In genomic region chr4:84965558-84966381, GRCh38 we compare ENCODE assay signal across 8 cellular contexts. TPM values are rescaled to one million over a fixed set of nuclear protein-coding genes. Genes with fewer than 3 reads are reported as not detected.
DNase-seq lines count a peak whose midpoint lies in the region; ATAC-seq and TF ChIP-seq lines count a peak whose summit lies in the region.

No MANE protein-coding gene starts in this region.

- no TSS peak for BruUV-seq in PC-9 (replicated peaks; lab: Mats Ljungman, UMichigan)

- peaks cover 11% of the 10 kb centered on the region for H3K4me1 Mint-ChIP-seq in stimulated activated effector memory CD8-positive, alpha-beta T cell treated with anti-CD3 and anti-CD28 coated beads, Interleukin-12 subunit alpha, Interleukin-12 subunit beta, amount 100 ng/mL, for 72 hours

- no peaks in the 10 kb centered on the region for H3F3A ChIP-seq in PC-9 (ENCODE audit: insufficient read depth, low read depth)

- intact Hi-C loops in PC-9 (cut with micrococcal nuclease; ENCODE audit: unreplicated experiment) = loop anchor here (2.0 kb wide), 1 partner anchor 41 kb away; no protein-coding TSS in a partner anchor

- ATAC-seq in HG02642 (IDR thresholded peaks at IDR 0.05; ENCODE audit: poor library complexity, unreplicated experiment) (peak; percentile 40), HG03097 (IDR thresholded peaks at IDR 0.05; ENCODE audit: low FRiP score, unreplicated experiment) (no peak), HG02571 (IDR thresholded peaks at IDR 0.05; ENCODE audit: unreplicated experiment) (no peak)
- ATAC-seq in stimulated activated effector memory CD8-positive, alpha-beta T cell treated with anti-CD3 and anti-CD28 coated beads, Interleukin-12 subunit alpha, Interleukin-12 subunit beta, amount 100 ng/mL, for 72 hours = peak; percentile 13

- TF ChIP-seq CTCF in PC-9 (conservative IDR thresholded peaks at IDR 0.05) (no peak), coronary artery (IDR thresholded peaks at IDR 0.05) (no peak)

- H2AFZ ChIP-seq in PC-9 = peak overlapping the region; percentile 73

- peaks cover 20% of the 10 kb centered on the region for H3K4me1 ChIP-seq in PC-9 (replicated peaks; ENCODE audit: insufficient read depth)

- H3K9me3 Mint-ChIP-seq in stimulated activated effector memory CD8-positive, alpha-beta T cell treated with anti-CD3 and anti-CD28 coated beads, Interleukin-12 subunit alpha, Interleukin-12 subunit beta, amount 100 ng/mL, for 72 hours = no peaks in the 10 kb centered on the region

- no peaks in the 10 kb centered on the region for H3K36me3 Mint-ChIP-seq in stimulated activated effector memory CD8-positive, alpha-beta T cell treated with anti-CD3 and anti-CD28 coated beads, Interleukin-12 subunit alpha, Interleukin-12 subunit beta, amount 100 ng/mL, for 72 hours

- CTCF ChIA-PET in PC-9 (lab: Charles Lee) = no interaction called here

- peak; percentile 56 for DNase-seq in EH (ENCODE audit: low read depth)
- DNase-seq in PC-9 = peak in 1 of 2 experiments; percentile 32
- peak; percentile 74 for DNase-seq in coronary artery (ENCODE audit: low spot score)
- no peak for DNase-seq in stimulated activated effector memory CD8-positive, alpha-beta T cell treated with anti-CD3 and anti-CD28 coated beads, Interleukin-12 subunit alpha, Interleukin-12 subunit beta, amount 100 ng/mL, for 72 hours (ENCODE audit: low spot score in 2 of 2)

- no peak overlapping the region for H3K27ac Mint-ChIP-seq in stimulated activated effector memory CD8-positive, alpha-beta T cell treated with anti-CD3 and anti-CD28 coated beads, Interleukin-12 subunit alpha, Interleukin-12 subunit beta, amount 100 ng/mL, for 72 hours

- peak overlapping the region; percentile 94 for H3K4me2 ChIP-seq in PC-9

- H3K27ac ChIP-seq in PC-9 (no peak overlapping the region), coronary artery (peak overlapping the region; percentile 92 to 98), layer of hippocampus (ENCODE audit: low read depth, low read length) (peak overlapping the region; percentile 92)

- peak overlapping the region; percentile 72 for H3K4me3 ChIP-seq in PC-9
- H3K4me3 ChIP-seq in coronary artery = peak overlapping the region; percentile 99

- H3K27me3 ChIP-seq in PC-9 (ENCODE audit: insufficient read depth, low read depth) (no peaks in the 10 kb centered on the region), layer of hippocampus (ENCODE audit: control insufficient read depth, insufficient read depth, low read length) (no peaks in the 10 kb centered on the region)

- H3K79me2 ChIP-seq in PC-9 (ENCODE audit: low read depth) = peaks cover 44% of the 10 kb centered on the region

- no peaks in the 10 kb centered on the region for H3K36me3 ChIP-seq in PC-9 (ENCODE audit: low read depth)

- POLR2A ChIA-PET in PC-9 (lab: Charles Lee; ENCODE audit: unreplicated experiment) = no interaction called here

- H3K4me3 Mint-ChIP-seq in stimulated activated effector memory CD8-positive, alpha-beta T cell treated with anti-CD3 and anti-CD28 coated beads, Interleukin-12 subunit alpha, Interleukin-12 subunit beta, amount 100 ng/mL, for 72 hours = peak overlapping the region; percentile 57

- H3K9me3 ChIP-seq in PC-9 (ENCODE audit: insufficient read depth, low read depth) = no peaks in the 10 kb centered on the region

- H4K20me1 ChIP-seq in PC-9 (ENCODE audit: insufficient read depth) = no peaks in the 10 kb centered on the region

- no peaks in the 10 kb centered on the region for H3K9me2 ChIP-seq in PC-9 (ENCODE audit: insufficient read depth)

RNA-seq across cellular contexts. Expression of gene WDFY3, which starts 0.7 kb away (rescaled TPM):
- total RNA-seq in PC-9 (2021) = 35.4 and 46.3 TPM in 2 replicates

Comparison
In these comparisons a context has a peak if more than half of its experiments do, and no peak if none do; other contexts are left out.
1. DNase-seq: peak in EH (single experiment) and coronary artery (single experiment); none in stimulated activated effector memory CD8-positive, alpha-beta T cell treated with anti-CD3 and anti-CD28 coated beads, Interleukin-12 subunit alpha, Interleukin-12 subunit beta, amount 100 ng/mL, for 72 hours (0 of 2).
2. ATAC-seq: peak in HG02642 (single experiment) and stimulated activated effector memory CD8-positive, alpha-beta T cell treated with anti-CD3 and anti-CD28 coated beads, Interleukin-12 subunit alpha, Interleukin-12 subunit beta, amount 100 ng/mL, for 72 hours (single experiment); none in HG03097 (single experiment) and HG02571 (single experiment).